In genomic region chr6:142946924-142947701, GRCh38 we compare ENCODE assay signal across 8 cellular contexts. TPM values are rescaled to one million over a fixed set of nuclear protein-coding genes. Genes with fewer than 3 reads are reported as not detected.
A peak's percentile ranks its signal among the peaks of the same experiment; 100 is the strongest.
DNase-seq lines count a peak whose midpoint lies in the region; ATAC-seq and TF ChIP-seq lines count a peak whose summit lies in the region.

No MANE protein-coding gene starts in this region.

- H3K9me3 Mint-ChIP-seq in activated naive CD8-positive, alpha-beta T cell treated with anti-CD3 and anti-CD28 coated beads, Interleukin-2, amount 50 U/mL, for 24 hours, result no peaks in the 10 kb centered on the region

- H3K4me3 Mint-ChIP-seq in activated naive CD8-positive, alpha-beta T cell treated with anti-CD3 and anti-CD28 coated beads, Interleukin-2, amount 50 U/mL, for 24 hours, result peak overlapping the region; percentile 97

- 1% methylated on average over 61 to 76 of the region's 76 CpGs for WGBS in heart right ventricle, 2 donors
- WGBS in urinary bladder, result under 1% methylated on average over 76 of the region's 76 CpGs

- H3K4me3 ChIP-seq in heart right ventricle, result peak overlapping the region; percentile 42 to 94 (median 90)
- H3K4me3 ChIP-seq in urinary bladder (ENCODE audit: low read depth, low read length), result peak overlapping the region; percentile 98

- peak overlapping the region; percentile 100 for H3K27ac Mint-ChIP-seq in activated naive CD8-positive, alpha-beta T cell treated with anti-CD3 and anti-CD28 coated beads, Interleukin-2, amount 50 U/mL, for 24 hours

- H3K4me1 ChIP-seq in heart right ventricle (peaks cover 0 to 29% (median 21%) of the 10 kb centered on the region in 9 donors), urinary bladder (ENCODE audit: insufficient read depth) (no peaks in the 10 kb centered on the region)

- H3K36me3 ChIP-seq in heart right ventricle (no peaks in the 10 kb centered on the region), urinary bladder (ENCODE audit: insufficient read depth) (no peaks in the 10 kb centered on the region)

- peak; percentile 17 to 84 (median 70) for DNase-seq in C1 segment of cervical spinal cord (lab: John Stamatoyannopoulos, UW)
- DNase-seq in SW 1271 (lab: John Stamatoyannopoulos, UW), result peak; percentile 15 to 61
- DNase-seq in activated naive CD8-positive, alpha-beta T cell treated with anti-CD3 and anti-CD28 coated beads, Interleukin-2, amount 50 U/mL, for 24 hours, result peak; percentile 86
- peak; percentile 86 to 90 for DNase-seq in heart right ventricle
- peak; percentile 91 for DNase-seq in posterior vena cava (ENCODE audit: low spot score)

- H3K9me3 ChIP-seq in heart right ventricle, result no peaks in the 10 kb centered on the region

- H3K27ac ChIP-seq in heart right ventricle (peak overlapping the region; percentile 90 to 100 (median 99)), urinary bladder (ENCODE audit: low read depth) (peak overlapping the region; percentile 91)

- peaks cover 46% of the 10 kb centered on the region for H3K4me1 Mint-ChIP-seq in activated naive CD8-positive, alpha-beta T cell treated with anti-CD3 and anti-CD28 coated beads, Interleukin-2, amount 50 U/mL, for 24 hours

- intact Hi-C loops in heart right ventricle (cut with DNase I) (loop anchor here in 9 of 10 donors (2.0 to 10.0 kb wide), 17 partner anchors 20 to 478 kb away; partner anchors contain the start of gene AIG1 (in 2 of the 9)), posterior vena cava (cut with DNase I) (loop anchor here (5.0 to 10.0 kb wide), 4 partner anchors 62 to 255 kb away; no protein-coding TSS in a partner anchor)

- ATAC-seq in GM19324 (IDR thresholded peaks at IDR 0.05; ENCODE audit: low FRiP score, unreplicated experiment), result peak; percentile 68
- peak; percentile 50 for ATAC-seq in HG03439 (IDR thresholded peaks at IDR 0.05; ENCODE audit: unreplicated experiment)
- peak; percentile 41 for ATAC-seq in activated naive CD8-positive, alpha-beta T cell treated with anti-CD3 and anti-CD28 coated beads, Interleukin-2, amount 50 U/mL, for 24 hours
- ATAC-seq in heart right ventricle, result peak; percentile 47 to 78 (median 60)

- H3K36me3 Mint-ChIP-seq in activated naive CD8-positive, alpha-beta T cell treated with anti-CD3 and anti-CD28 coated beads, Interleukin-2, amount 50 U/mL, for 24 hours (ENCODE audit: low read depth), result peaks cover 5% of the 10 kb centered on the region

- no peaks in the 10 kb centered on the region for H3K27me3 ChIP-seq in heart right ventricle

- peak in 1 of 9 donors; percentile 5 for TF ChIP-seq CTCF in heart right ventricle (IDR thresholded peaks at IDR 0.05)

- H3K27me3 Mint-ChIP-seq in activated naive CD8-positive, alpha-beta T cell treated with anti-CD3 and anti-CD28 coated beads, Interleukin-2, amount 50 U/mL, for 24 hours, result peaks cover 3% of the 10 kb centered on the region

RNA-seq across cellular contexts. Expression of gene HIVEP2, which starts 2.1 kb away (rescaled TPM):
- total RNA-seq in heart right ventricle, result 10 to 100 TPM; 10.3 to 31.6 (median 21.7) TPM
- polyA plus RNA-seq in heart right ventricle, result 1 to 10 TPM; 2.1 to 2.9 TPM
- 10 to 100 TPM; 28.4 to 30.8 TPM for total RNA-seq in posterior vena cava
- 17.0 TPM for total RNA-seq in urinary bladder
- 7.6 TPM for polyA plus RNA-seq in urinary bladder

Comparison
In these comparisons a context has a peak if more than half of its experiments do, and no peak if none do; other contexts are left out.
1. Peak in every context shown above with its lines: DNase-seq, ATAC-seq, H3K4me3 ChIP-seq and H3K27ac ChIP-seq.
2. DNase-seq: peak in every context shown above with its lines; median percentile 91 in posterior vena cava; 88 in heart right ventricle; 86 in activated naive CD8-positive, alpha-beta T cell treated with anti-CD3 and anti-CD28 coated beads, Interleukin-2, amount 50 U/mL, for 24 hours; 70 in C1 segment of cervical spinal cord; 38 in SW 1271.